8 cellular contexts compared by ENCODE assay signal in the genomic region with DNA sequence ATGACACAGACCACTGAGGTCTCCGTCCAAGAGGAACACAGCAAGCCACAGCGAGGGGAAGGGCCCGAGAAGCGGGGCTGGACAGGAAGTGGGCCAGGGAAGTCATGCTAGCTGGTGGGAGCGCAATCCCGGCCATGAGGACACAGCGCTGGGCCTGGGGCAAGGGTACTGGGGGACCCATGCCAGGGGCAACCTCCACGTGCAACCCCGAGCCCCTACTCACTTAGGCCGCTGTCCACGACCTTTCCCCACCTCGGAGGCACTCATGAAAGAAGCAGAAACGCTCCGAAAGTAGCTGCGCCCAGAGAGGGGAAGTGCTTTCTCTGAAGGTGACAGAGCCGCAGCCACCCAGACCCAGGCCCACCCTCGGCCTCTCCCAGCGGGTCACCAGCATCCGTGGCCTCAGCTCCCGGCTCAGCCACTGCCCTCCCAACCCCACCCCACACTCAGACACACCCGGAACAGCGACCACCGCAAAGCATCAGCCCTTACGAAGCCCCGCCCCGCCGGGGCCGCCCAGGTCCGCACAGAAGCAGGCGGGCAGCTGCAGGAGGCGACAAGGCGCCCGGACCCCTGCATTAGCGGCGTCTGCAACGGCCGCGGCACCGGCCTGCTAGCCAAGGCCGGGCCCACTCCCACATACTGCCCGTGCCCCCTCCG. TPM values are rescaled to one million over a fixed set of nuclear protein-coding genes. Genes with fewer than 3 reads are reported as not detected.
A peak's percentile ranks its signal among the peaks of the same experiment; 100 is the strongest.
DNase-seq lines count a peak whose midpoint lies in the region; ATAC-seq lines count a peak whose summit lies in the region.

No MANE protein-coding gene starts in this region.

- peak overlapping the region; percentile 92 for H3K4me3 ChIP-seq in skeletal muscle cell (ENCODE audit: low read depth, low read length)

- intact Hi-C loops in Right ventricle myocardium inferior (cut with DNase I) = loop anchor here (2.0 to 10.0 kb wide), 5 partner anchors 27 to 439 kb away; partner anchors contain the start of genes CENPP, IPPK and NOL8
- intact Hi-C loops in cardiac septum (cut with DNase I) = loop anchor here (2.0 kb wide), 1 partner anchor 47 kb away; no protein-coding TSS in a partner anchor
- intact Hi-C loops in left ventricle myocardium superior (cut with micrococcal nuclease) = no loop called here

- DNase-seq in Right ventricle myocardium inferior (ENCODE audit: missing footprints) = peak; percentile 75
- no peak for DNase-seq in cardiac septum (ENCODE audit: low spot score)
- peak; percentile 37 for DNase-seq in NOMO-1 treated with DMSO at 0.1 percent for 48 hours (lab: John Stamatoyannopoulos, UW; ENCODE audit: unreplicated experiment)
- peak; percentile 35 for DNase-seq in activated gamma-delta T cell (lab: John Stamatoyannopoulos, UW)
- peak; percentile 48 for DNase-seq in left ventricle myocardium superior
- DNase-seq in skeletal muscle cell (ENCODE audit: low read depth) = no peak
- no peak for DNase-seq in COR-L47 (lab: John Stamatoyannopoulos, UW)

- ATAC-seq in Right ventricle myocardium inferior = no peak
- no peak for ATAC-seq in left ventricle myocardium superior
- no peak for ATAC-seq in GM18511 (IDR thresholded peaks at IDR 0.05; ENCODE audit: unreplicated experiment)

RNA-seq across cellular contexts. Expression of gene BICD2, which starts 0.8 kb away (rescaled TPM):
- total RNA-seq in Right ventricle myocardium inferior (33.8 TPM), cardiac septum (39.5 TPM), left ventricle myocardium superior (39.2 TPM)

Comparison
In these comparisons a context has a peak if more than half of its experiments do, and no peak if none do; other contexts are left out.
1. DNase-seq: peak in Right ventricle myocardium inferior (single experiment), NOMO-1 treated with DMSO at 0.1 percent for 48 hours (single experiment), activated gamma-delta T cell (single experiment) and left ventricle myocardium superior (single experiment); none in cardiac septum (single experiment), skeletal muscle cell (single experiment) and COR-L47 (single experiment).